Comparison of ENCODE assay signal across 3 cellular contexts in genomic region chr10:131477457-131478205, GRCh38.
TF ChIP-seq lines count a peak whose summit lies in the region.

No MANE protein-coding gene starts in this region.

TF ChIP-seq in A549, 52 proteins besides CTCF, POLR2A, EP300 and RAD21:
- TF ChIP-seq POLR2AphosphoS2 (conservative IDR thresholded peaks at IDR 0.05; ENCODE audit: low read length) (no peak), CHD2 (IDR thresholded peaks at IDR 0.05; ENCODE audit: low read length, partially characterized antibody) (no peak), FOXS1 (CRISPR knock-in tag; IDR thresholded peaks at IDR 0.05) (no peak), HDAC2 (IDR thresholded peaks at IDR 0.05) (no peak), BCL3 (IDR thresholded peaks at IDR 0.05) (no peak)
- TF ChIP-seq, protein P1, sequence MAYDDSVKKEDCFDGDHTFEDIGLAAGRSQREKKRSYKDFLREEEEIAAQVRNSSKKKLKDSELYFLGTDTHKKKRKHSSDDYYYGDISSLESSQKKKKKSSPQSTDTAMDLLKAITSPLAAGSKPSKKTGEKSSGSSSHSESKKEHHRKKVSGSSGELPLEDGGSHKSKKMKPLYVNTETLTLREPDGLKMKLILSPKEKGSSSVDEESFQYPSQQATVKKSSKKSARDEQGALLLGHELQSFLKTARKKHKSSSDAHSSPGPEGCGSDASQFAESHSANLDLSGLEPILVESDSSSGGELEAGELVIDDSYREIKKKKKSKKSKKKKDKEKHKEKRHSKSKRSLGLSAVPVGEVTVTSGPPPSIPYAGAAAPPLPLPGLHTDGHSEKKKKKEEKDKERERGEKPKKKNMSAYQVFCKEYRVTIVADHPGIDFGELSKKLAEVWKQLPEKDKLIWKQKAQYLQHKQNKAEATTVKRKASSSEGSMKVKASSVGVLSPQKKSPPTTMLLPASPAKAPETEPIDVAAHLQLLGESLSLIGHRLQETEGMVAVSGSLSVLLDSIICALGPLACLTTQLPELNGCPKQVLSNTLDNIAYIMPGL (CRISPR knock-in tag; IDR thresholded peaks at IDR 0.05; ENCODE audit: borderline replicate concordance), result no peak

TF ChIP-seq in K562, 482 proteins besides CTCF, POLR2A, EP300 and RAD21 (continues in another document):
- TF ChIP-seq FOXM1 (IDR thresholded peaks at IDR 0.05; ENCODE audit: low read depth), result no peak
- no peak for TF ChIP-seq FOXM1 (CRISPR knock-in tag; IDR thresholded peaks at IDR 0.05; ENCODE audit: low read depth)
- no peak for TF ChIP-seq NFIC (IDR thresholded peaks at IDR 0.05)
- no peak for TF ChIP-seq CREBBP (IDR thresholded peaks at IDR 0.05; ENCODE audit: low read depth, low read length)
- TF ChIP-seq ZNF584 (CRISPR knock-in tag; IDR thresholded peaks at IDR 0.05; ENCODE audit: low read depth), result 0 out of 2 replicates have a peak, but pooled peaks have one; percentile 60
- no peak for TF ChIP-seq LCOR (CRISPR knock-in tag; IDR thresholded peaks at IDR 0.05)
- no peak for TF ChIP-seq SFPQ (IDR thresholded peaks at IDR 0.05; ENCODE audit: low read depth, low read length)
- TF ChIP-seq, protein P2, sequence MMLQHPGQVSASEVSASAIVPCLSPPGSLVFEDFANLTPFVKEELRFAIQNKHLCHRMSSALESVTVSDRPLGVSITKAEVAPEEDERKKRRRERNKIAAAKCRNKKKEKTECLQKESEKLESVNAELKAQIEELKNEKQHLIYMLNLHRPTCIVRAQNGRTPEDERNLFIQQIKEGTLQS (IDR thresholded peaks at IDR 0.05), result peak; percentile 49
- TF ChIP-seq, protein P2 (CRISPR knock-in tag; conservative IDR thresholded peaks at IDR 0.05), result no peak
- TF ChIP-seq SRSF3 (IDR thresholded peaks at IDR 0.05; ENCODE audit: insufficient read depth, low read length), result no peak
- no peak for TF ChIP-seq ZNF253 (CRISPR knock-in tag; conservative IDR thresholded peaks at IDR 0.05)
- TF ChIP-seq ILF3 (IDR thresholded peaks at IDR 0.05; ENCODE audit: borderline replicate concordance), result no peak
- 0 out of 2 replicates have a peak, but pooled peaks have one; percentile 65 for TF ChIP-seq ATF4 (CRISPR knock-in tag; IDR thresholded peaks at IDR 0.05)
- TF ChIP-seq MECOM (CRISPR knock-in tag; IDR thresholded peaks at IDR 0.05), result no peak
- TF ChIP-seq ZNF589 (CRISPR knock-in tag; IDR thresholded peaks at IDR 0.05; ENCODE audit: low read depth), result peak; percentile 60; the same call in 1 of the 2 replicates
- TF ChIP-seq ZFP1 (CRISPR knock-in tag; IDR thresholded peaks at IDR 0.05), result no peak
- no peak for TF ChIP-seq PRDM10 (IDR thresholded peaks at IDR 0.05; ENCODE audit: partially characterized antibody)
- TF ChIP-seq, protein P3, sequence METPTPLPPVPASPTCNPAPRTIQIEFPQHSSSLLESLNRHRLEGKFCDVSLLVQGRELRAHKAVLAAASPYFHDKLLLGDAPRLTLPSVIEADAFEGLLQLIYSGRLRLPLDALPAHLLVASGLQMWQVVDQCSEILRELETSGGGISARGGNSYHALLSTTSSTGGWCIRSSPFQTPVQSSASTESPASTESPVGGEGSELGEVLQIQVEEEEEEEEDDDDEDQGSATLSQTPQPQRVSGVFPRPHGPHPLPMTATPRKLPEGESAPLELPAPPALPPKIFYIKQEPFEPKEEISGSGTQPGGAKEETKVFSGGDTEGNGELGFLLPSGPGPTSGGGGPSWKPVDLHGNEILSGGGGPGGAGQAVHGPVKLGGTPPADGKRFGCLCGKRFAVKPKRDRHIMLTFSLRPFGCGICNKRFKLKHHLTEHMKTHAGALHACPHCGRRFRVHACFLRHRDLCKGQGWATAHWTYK (CRISPR knock-in tag; IDR thresholded peaks at IDR 0.05), result no peak

TF ChIP-seq in HepG2, 621 proteins besides CTCF, POLR2A, EP300 and RAD21:
- TF ChIP-seq ATF4 (CRISPR knock-in tag; IDR thresholded peaks at IDR 0.05) (peak in 1 of 2 experiments; percentile 53; a peak in 2 of 4 replicates), STAG1 (CRISPR knock-in tag; IDR thresholded peaks at IDR 0.05) (peak; percentile 46), CEBPG (CRISPR knock-in tag; IDR thresholded peaks at IDR 0.05) (0 out of 2 replicates have a peak, but pooled peaks have one; percentile 24)
- TF ChIP-seq, protein P4, sequence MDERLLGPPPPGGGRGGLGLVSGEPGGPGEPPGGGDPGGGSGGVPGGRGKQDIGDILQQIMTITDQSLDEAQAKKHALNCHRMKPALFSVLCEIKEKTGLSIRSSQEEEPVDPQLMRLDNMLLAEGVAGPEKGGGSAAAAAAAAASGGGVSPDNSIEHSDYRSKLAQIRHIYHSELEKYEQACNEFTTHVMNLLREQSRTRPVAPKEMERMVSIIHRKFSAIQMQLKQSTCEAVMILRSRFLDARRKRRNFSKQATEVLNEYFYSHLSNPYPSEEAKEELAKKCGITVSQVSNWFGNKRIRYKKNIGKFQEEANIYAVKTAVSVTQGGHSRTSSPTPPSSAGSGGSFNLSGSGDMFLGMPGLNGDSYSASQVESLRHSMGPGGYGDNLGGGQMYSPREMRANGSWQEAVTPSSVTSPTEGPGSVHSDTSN (CRISPR knock-in tag; IDR thresholded peaks at IDR 0.05), result no peak
